8 cellular contexts compared by ENCODE assay signal in genomic region chr10:25163464-25163863, GRCh38. TPM values are rescaled to one million over a fixed set of nuclear protein-coding genes. Genes with fewer than 3 reads are reported as not detected.
"Had no signal": no experiment of that assay in that cellular context is flagged by ENCODE, and none has a peak within 500 bp of the region (broad histone marks: within the 10 kb centered on the region; RNA-seq: fewer than 3 reads in every experiment).

No MANE protein-coding gene starts in this region.

RNA-seq across cellular contexts. Expression of gene GPR158, which starts 11.3 kb away (rescaled TPM):
- total RNA-seq: kidney epithelial cell, left lobe of liver, left ventricle myocardium inferior, left ventricle myocardium superior, lung microvascular endothelial cell, mammary epithelial cell had no signal
- polyA plus RNA-seq: immature natural killer cell, keratinocyte, mammary epithelial cell had no signal
